In genomic region chr12:79482921-79483320, GRCh38 we compare ENCODE assay signal across 18 cellular contexts.
A peak's percentile ranks its signal among the peaks of the same experiment; 100 is the strongest.
DNase-seq lines count a peak whose midpoint lies in the region; ATAC-seq and TF ChIP-seq lines count a peak whose summit lies in the region.
"Had no signal": no experiment of that assay in that cellular context is flagged by ENCODE, and none has a peak within 500 bp of the region (broad histone marks: within the 10 kb centered on the region; RNA-seq: fewer than 3 reads in every experiment).

No MANE protein-coding gene starts in this region.

- no peak for TF ChIP-seq POLR2A in breast epithelium (IDR thresholded peaks at IDR 0.05)

- H2BK12ac ChIP-seq in trophoblast cell (ENCODE audit: low read length) = no peak overlapping the region

- no TSS peak for BruUV-seq in MCF 10A (replicated peaks; lab: Mats Ljungman, UMichigan)

- no peak overlapping the region for H3K4ac ChIP-seq in trophoblast cell (ENCODE audit: low read depth, low read length)

- H3K4me3 ChIP-seq in breast epithelium (no peak overlapping the region), trophoblast cell (ENCODE audit: low read depth, low read length) (no peak overlapping the region)
- H3K4me3 ChIP-seq: BLaER1, GM23248 had no signal

- no peak overlapping the region for H3K23ac ChIP-seq in trophoblast cell (ENCODE audit: low read length)

- H3K4me2 ChIP-seq in trophoblast cell (ENCODE audit: low read length) = no peak overlapping the region
- H3K4me2 ChIP-seq: BLaER1 had no signal

- CTCF ChIA-PET in MCF 10A (lab: Yijun Ruan, JAX) = no interaction called here

- H3K27ac ChIP-seq in breast epithelium = no peak overlapping the region
- no peak overlapping the region for H3K27ac ChIP-seq in trophoblast cell (ENCODE audit: low read depth, low read length)
- H3K27ac ChIP-seq: 22Rv1, BLaER1, C4-2B, GM23248 had no signal

- peaks cover 8% of the 10 kb centered on the region for H3K9me3 Mint-ChIP-seq in MCF 10A (ENCODE audit: unreplicated experiment)
- H3K9me3 Mint-ChIP-seq: CD8-positive, alpha-beta T cell; H9 had no signal

- ATAC-seq in GM18858 (IDR thresholded peaks at IDR 0.05; ENCODE audit: unreplicated experiment) = no peak
- ATAC-seq: CD8-positive, alpha-beta T cell; HCT116 had no signal

- no peak overlapping the region for H3K9ac ChIP-seq in trophoblast cell (ENCODE audit: low read length)
- H3K9ac ChIP-seq: BLaER1, GM23248 had no signal

- peaks cover 11% of the 10 kb centered on the region for H3K36me3 Mint-ChIP-seq in MCF 10A (ENCODE audit: insufficient read depth, unreplicated experiment)
- H3K36me3 Mint-ChIP-seq: CD4-positive, CD25-positive, alpha-beta regulatory T cell; CD8-positive, alpha-beta T cell had no signal

- H3K4me1 Mint-ChIP-seq in MCF 10A (ENCODE audit: insufficient read depth, unreplicated experiment) = no peaks in the 10 kb centered on the region
- H3K4me1 Mint-ChIP-seq: B cell; CD4-positive, CD25-positive, alpha-beta regulatory T cell had no signal

- no CpG with 5 or more reads among the region's 2 CpGs for WGBS in trophoblast cell (ENCODE audit: extremely low coverage, insufficient coverage, insufficient read length)

- no peak overlapping the region for H2AFZ ChIP-seq in trophoblast cell (ENCODE audit: insufficient read depth, low read length, poor library complexity)
- H2AFZ ChIP-seq: GM23248 had no signal

- peaks cover 2% of the 10 kb centered on the region for H3K79me1 ChIP-seq in trophoblast cell (ENCODE audit: low read length)

- H3K36me3 ChIP-seq in breast epithelium (no peaks in the 10 kb centered on the region), trophoblast cell (ENCODE audit: control insufficient read depth in 1 of 2, insufficient read depth in 2 of 2, low read length in 2 of 2) (no peaks in the 10 kb centered on the region)
- H3K36me3 ChIP-seq: BLaER1 had no signal

- TF ChIP-seq CTCF in MCF 10A (IDR thresholded peaks at IDR 0.05; ENCODE audit: unreplicated experiment) = no peak
- TF ChIP-seq CTCF in breast epithelium (IDR thresholded peaks at IDR 0.05) = no peak

- no peak overlapping the region for H4K91ac ChIP-seq in trophoblast cell (ENCODE audit: low read depth, low read length)

- peak overlapping the region; percentile 72 for H3K27ac Mint-ChIP-seq in MCF 10A (ENCODE audit: low read depth, unreplicated experiment)
- H3K27ac Mint-ChIP-seq: B cell; CD4-positive, CD25-positive, alpha-beta regulatory T cell; CD8-positive, alpha-beta T cell had no signal

- H2BK120ac ChIP-seq in trophoblast cell (ENCODE audit: insufficient read depth, low read length, poor library complexity) = no peak overlapping the region

- H3K27me3 Mint-ChIP-seq in MCF 10A (ENCODE audit: insufficient read depth, unreplicated experiment) = no peaks in the 10 kb centered on the region
- H3K27me3 Mint-ChIP-seq: B cell; CD4-positive, CD25-positive, alpha-beta regulatory T cell had no signal

- H3K4me3 Mint-ChIP-seq in MCF 10A (ENCODE audit: unreplicated experiment) = no peak overlapping the region
- H3K4me3 Mint-ChIP-seq: B cell; CD4-positive, CD25-positive, alpha-beta regulatory T cell; CD8-positive, alpha-beta T cell; H9 had no signal

- H2AK5ac ChIP-seq in trophoblast cell (ENCODE audit: low read length) = no peak overlapping the region

- intact Hi-C loops in MCF 10A (cut with micrococcal nuclease) (no loop called here), breast epithelium (cut with DNase I; ENCODE audit: low total_unique reads) (no loop called here)

- no peak overlapping the region for H3K18ac ChIP-seq in trophoblast cell (ENCODE audit: low read length)

- H3K9me3 ChIP-seq in breast epithelium (no peaks in the 10 kb centered on the region), trophoblast cell (ENCODE audit: insufficient read depth, low read depth, low read length) (no peaks in the 10 kb centered on the region)
- H3K9me3 ChIP-seq: BLaER1, Caco-2 had no signal

- DNase-seq in MCF 10A (ENCODE audit: unreplicated experiment) = no peak
- no peak for DNase-seq in breast epithelium (ENCODE audit: low spot score in 2 of 2)
- DNase-seq in islet precursor cell = peak; percentile 53
- DNase-seq in trophoblast cell = no peak
- no peak for DNase-seq in NCI-H510A treated with DMSO at 0.1 percent for 48 hours (lab: John Stamatoyannopoulos, UW)
- DNase-seq: Caco-2; CD4-positive, CD25-positive, alpha-beta regulatory T cell; CD8-positive, alpha-beta T cell; DMS153; DND-41; GM23248 had no signal

- H4K12ac ChIP-seq in trophoblast cell (ENCODE audit: low read depth, low read length) = no peak overlapping the region

- H3K14ac ChIP-seq in trophoblast cell (ENCODE audit: low read length) = no peak overlapping the region

- no peaks in the 10 kb centered on the region for H3K79me2 ChIP-seq in trophoblast cell (ENCODE audit: control insufficient read depth, insufficient read depth, low read length, poor library complexity)

- POLR2A ChIA-PET in MCF 10A (lab: Yijun Ruan, JAX) = no interaction called here

- H3K27me3 ChIP-seq in breast epithelium = no peaks in the 10 kb centered on the region
- no peaks in the 10 kb centered on the region for H3K27me3 ChIP-seq in trophoblast cell (ENCODE audit: insufficient read depth, low read length)
- H3K27me3 ChIP-seq: BLaER1 had no signal

- H3K4me1 ChIP-seq in breast epithelium (no peaks in the 10 kb centered on the region), trophoblast cell (ENCODE audit: control insufficient read depth in 1 of 2, insufficient read depth in 2 of 2, low read length in 2 of 2) (peaks cover 0 to 3% of the 10 kb centered on the region in 2 experiments)
- H3K4me1 ChIP-seq: BLaER1 had no signal

- H4K8ac ChIP-seq in trophoblast cell (ENCODE audit: low read depth, low read length) = peak overlapping the region; percentile 39

- H2BK5ac ChIP-seq in trophoblast cell (ENCODE audit: low read depth, low read length, poor library complexity) = no peak overlapping the region
